21 cellular contexts compared by ENCODE assay signal in the genomic region with DNA sequence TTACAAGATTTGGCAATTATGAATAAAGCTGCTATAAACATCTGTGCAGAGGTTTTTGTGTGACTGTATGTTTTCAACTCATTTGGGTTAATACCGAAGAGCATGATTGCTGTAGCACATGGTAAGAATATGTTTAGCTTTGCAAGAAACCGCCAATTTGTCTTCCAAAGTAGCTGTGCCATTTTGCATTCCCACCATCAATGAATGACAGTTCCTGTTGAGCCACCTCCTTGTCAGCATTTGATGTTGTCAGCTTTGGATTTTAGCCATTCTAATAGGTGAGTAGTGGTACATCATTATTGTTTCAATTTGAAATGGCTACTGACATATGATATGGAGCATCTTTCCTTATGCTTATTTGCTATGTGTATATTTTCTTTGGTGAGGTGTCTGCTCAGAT. TPM values are rescaled to one million over a fixed set of nuclear protein-coding genes. Genes with fewer than 3 reads are reported as not detected.
"Had no signal": no experiment of that assay in that cellular context is flagged by ENCODE, and none has a peak within 500 bp of the region (broad histone marks: within the 10 kb centered on the region; RNA-seq: fewer than 3 reads in every experiment).

No MANE protein-coding gene starts in this region.

RNA-seq across cellular contexts. Expression of gene CYP2A7, which starts 8.2 kb away (rescaled TPM):
- total RNA-seq: activated naive CD4-positive, alpha-beta T cell treated with anti-CD3 and anti-CD28 coated beads for 36 hours; activated naive CD4-positive, alpha-beta T cell treated with anti-CD3 and anti-CD28 coated beads, Interleukin-2, amount 50 U/mL, for 72 hours; activated naive CD8-positive, alpha-beta T cell treated with anti-CD3 and anti-CD28 coated beads for 36 hours; activated naive CD8-positive, alpha-beta T cell treated with anti-CD3 and anti-CD28 coated beads, Interleukin-2, amount 10 ng/mL, durations not matched to agents 7 days and 5 days; activated T-cell treated with anti-CD3 and anti-CD28 coated beads, Interleukin-2, amount 50 U/mL, for 4 hours; activated T-cell treated with anti-CD3 and anti-CD28 coated beads, Interleukin-2, amount 50 U/mL, for 72 hours; activated T-helper 1 cell treated with anti-CD3 and anti-CD28 coated beads, Interleukin-12 subunit alpha, Interleukin-12 subunit beta, Interleukin-2, Interleukin-4 antibody, amounts not matched to agents 30 ng/mL and 10 ng/mL and 1 ng/mL, durations not matched to agents 14 hours and 24 hours and 36 hours; activated T-helper 17 cell treated with anti-CD3 and anti-CD28 coated beads, Interleukin-2, amount 50 U/mL, for 72 hours; activated T-helper 2 cell treated with anti-CD3 and anti-CD28 coated beads, Interferon-gamma antibody, Interleukin-2, Interleukin-4, amounts not matched to agents 10 μg/mL and 5 μg/mL and 100 μg/mL, durations not matched to agents 14 hours and 24 hours and 36 hours; adrenal gland; aorta; ascending aorta; astrocyte; body of pancreas; breast epithelium; bronchial epithelial cell; cardiac muscle cell; cardiac septum; cerebellum; chondrocyte had no signal
- polyA plus RNA-seq: adipose tissue, adrenal gland, aorta, cardiac muscle cell had no signal

RNA-seq across cellular contexts. Expression of gene CYP2A6, which starts 23.6 kb away (rescaled TPM):
- total RNA-seq: activated naive CD4-positive, alpha-beta T cell treated with anti-CD3 and anti-CD28 coated beads for 36 hours; activated T-cell treated with anti-CD3 and anti-CD28 coated beads, Interleukin-2, amount 50 U/mL, for 72 hours; activated T-helper 1 cell treated with anti-CD3 and anti-CD28 coated beads, Interleukin-12 subunit alpha, Interleukin-12 subunit beta, Interleukin-2, Interleukin-4 antibody, amounts not matched to agents 30 ng/mL and 10 ng/mL and 1 ng/mL, durations not matched to agents 14 hours and 24 hours and 36 hours; activated T-helper 17 cell treated with anti-CD3 and anti-CD28 coated beads, Interleukin-2, amount 50 U/mL, for 72 hours; activated T-helper 2 cell treated with anti-CD3 and anti-CD28 coated beads, Interferon-gamma antibody, Interleukin-2, Interleukin-4, amounts not matched to agents 10 μg/mL and 5 μg/mL and 100 μg/mL, durations not matched to agents 14 hours and 24 hours and 36 hours; aorta; ascending aorta; astrocyte; body of pancreas; bronchial epithelial cell; cardiac septum; cerebellum; chondrocyte had no signal
- polyA plus RNA-seq: cardiac muscle cell had no signal
